3 cellular contexts compared by ENCODE assay signal in the genomic region with DNA sequence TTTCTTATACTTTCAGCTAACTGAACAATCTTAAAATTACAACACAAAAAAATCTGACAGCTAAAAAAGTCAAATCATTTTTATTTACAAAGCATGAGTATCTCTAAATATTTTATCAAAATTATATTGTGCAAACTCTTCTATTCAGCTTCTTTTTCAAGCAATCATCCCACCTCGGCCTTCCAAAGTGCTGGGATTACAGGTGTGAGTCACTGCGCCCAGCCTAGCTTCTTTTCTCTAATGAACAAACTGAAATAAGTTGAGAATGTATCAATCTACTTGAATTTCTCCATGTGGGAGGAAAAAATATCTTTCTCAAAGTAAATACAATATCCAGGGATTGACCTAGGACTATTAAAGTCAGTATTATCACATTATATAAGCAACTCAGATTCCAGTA.
"Had no signal": no experiment of that assay in that cellular context is flagged by ENCODE, and none has a peak within 500 bp of the region (broad histone marks: within the 10 kb centered on the region; RNA-seq: fewer than 3 reads in every experiment).

No MANE protein-coding gene starts in this region.

- ATAC-seq: GM12878 had no signal

- DNase-seq: GDM1, GF-D8 had no signal
